In genomic region chr5:139294372-139295165, GRCh38 we compare ENCODE assay signal across 1 cellular context.
A peak's percentile ranks its signal among the peaks of the same experiment; 100 is the strongest.
TF ChIP-seq lines count a peak whose summit lies in the region.

No MANE protein-coding gene starts in this region.

TF ChIP-seq in K562, 482 proteins besides CTCF, POLR2A, EP300 and RAD21 (continued from another document and continues in another):
- TF ChIP-seq PRDM10 (IDR thresholded peaks at IDR 0.05; ENCODE audit: partially characterized antibody): no peak
- TF ChIP-seq NONO (IDR thresholded peaks at IDR 0.05; ENCODE audit: low read depth in 2 of 2, low read length in 1 of 2): no peak
- TF ChIP-seq SRSF9 (IDR thresholded peaks at IDR 0.05; ENCODE audit: borderline replicate concordance, low read depth, low read length): no peak
- no peak for TF ChIP-seq ARID3B (CRISPR knock-in tag; IDR thresholded peaks at IDR 0.05; ENCODE audit: borderline replicate concordance)
- TF ChIP-seq ZNF263 (CRISPR knock-in tag; IDR thresholded peaks at IDR 0.05; ENCODE audit: borderline replicate concordance): no peak
- TF ChIP-seq, protein P1, sequence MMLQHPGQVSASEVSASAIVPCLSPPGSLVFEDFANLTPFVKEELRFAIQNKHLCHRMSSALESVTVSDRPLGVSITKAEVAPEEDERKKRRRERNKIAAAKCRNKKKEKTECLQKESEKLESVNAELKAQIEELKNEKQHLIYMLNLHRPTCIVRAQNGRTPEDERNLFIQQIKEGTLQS (IDR thresholded peaks at IDR 0.05): no peak
- TF ChIP-seq, protein P1 (CRISPR knock-in tag; conservative IDR thresholded peaks at IDR 0.05): 0 out of 2 replicates have a peak, but pooled peaks have one; percentile 46
- TF ChIP-seq, protein P2, sequence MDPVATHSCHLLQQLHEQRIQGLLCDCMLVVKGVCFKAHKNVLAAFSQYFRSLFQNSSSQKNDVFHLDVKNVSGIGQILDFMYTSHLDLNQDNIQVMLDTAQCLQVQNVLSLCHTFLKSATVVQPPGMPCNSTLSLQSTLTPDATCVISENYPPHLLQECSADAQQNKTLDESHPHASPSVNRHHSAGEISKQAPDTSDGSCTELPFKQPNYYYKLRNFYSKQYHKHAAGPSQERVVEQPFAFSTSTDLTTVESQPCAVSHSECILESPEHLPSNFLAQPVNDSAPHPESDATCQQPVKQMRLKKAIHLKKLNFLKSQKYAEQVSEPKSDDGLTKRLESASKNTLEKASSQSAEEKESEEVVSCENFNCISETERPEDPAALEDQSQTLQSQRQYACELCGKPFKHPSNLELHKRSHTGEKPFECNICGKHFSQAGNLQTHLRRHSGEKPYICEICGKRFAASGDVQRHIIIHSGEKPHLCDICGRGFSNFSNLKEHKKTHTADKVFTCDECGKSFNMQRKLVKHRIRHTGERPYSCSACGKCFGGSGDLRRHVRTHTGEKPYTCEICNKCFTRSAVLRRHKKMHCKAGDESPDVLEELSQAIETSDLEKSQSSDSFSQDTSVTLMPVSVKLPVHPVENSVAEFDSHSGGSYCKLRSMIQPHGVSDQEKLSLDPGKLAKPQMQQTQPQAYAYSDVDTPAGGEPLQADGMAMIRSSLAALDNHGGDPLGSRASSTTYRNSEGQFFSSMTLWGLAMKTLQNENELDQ (CRISPR knock-in tag; IDR thresholded peaks at IDR 0.05; ENCODE audit: borderline replicate concordance): no peak
- TF ChIP-seq, protein P3, sequence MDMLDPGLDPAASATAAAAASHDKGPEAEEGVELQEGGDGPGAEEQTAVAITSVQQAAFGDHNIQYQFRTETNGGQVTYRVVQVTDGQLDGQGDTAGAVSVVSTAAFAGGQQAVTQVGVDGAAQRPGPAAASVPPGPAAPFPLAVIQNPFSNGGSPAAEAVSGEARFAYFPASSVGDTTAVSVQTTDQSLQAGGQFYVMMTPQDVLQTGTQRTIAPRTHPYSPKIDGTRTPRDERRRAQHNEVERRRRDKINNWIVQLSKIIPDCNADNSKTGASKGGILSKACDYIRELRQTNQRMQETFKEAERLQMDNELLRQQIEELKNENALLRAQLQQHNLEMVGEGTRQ (CRISPR knock-in tag; IDR thresholded peaks at IDR 0.05): no peak
- no peak for TF ChIP-seq ZFP30 (CRISPR knock-in tag; IDR thresholded peaks at IDR 0.05; ENCODE audit: borderline replicate concordance)
- TF ChIP-seq GATAD2B (IDR thresholded peaks at IDR 0.05; ENCODE audit: borderline replicate concordance): no peak
- TF ChIP-seq MAFF (IDR thresholded peaks at IDR 0.05; ENCODE audit: low read length): no peak
- TF ChIP-seq RFX1 (IDR thresholded peaks at IDR 0.05): no peak
- TF ChIP-seq THAP7 (CRISPR knock-in tag; IDR thresholded peaks at IDR 0.05): no peak
- TF ChIP-seq NFE2L1 (tag; IDR thresholded peaks at IDR 0.05; ENCODE audit: borderline replicate concordance, low read depth): no peak
- TF ChIP-seq TFAP4 (CRISPR knock-in tag; IDR thresholded peaks at IDR 0.05; ENCODE audit: borderline replicate concordance): no peak
- no peak for TF ChIP-seq ZNF311 (CRISPR knock-in tag; IDR thresholded peaks at IDR 0.05)
- TF ChIP-seq TAL1 (IDR thresholded peaks at IDR 0.05): no peak
- no peak for TF ChIP-seq RFX5 (IDR thresholded peaks at IDR 0.05; ENCODE audit: low read depth, low read length)
- TF ChIP-seq HINFP (tag; conservative IDR thresholded peaks at IDR 0.05; ENCODE audit: low read depth): no peak
- TF ChIP-seq, protein P4, sequence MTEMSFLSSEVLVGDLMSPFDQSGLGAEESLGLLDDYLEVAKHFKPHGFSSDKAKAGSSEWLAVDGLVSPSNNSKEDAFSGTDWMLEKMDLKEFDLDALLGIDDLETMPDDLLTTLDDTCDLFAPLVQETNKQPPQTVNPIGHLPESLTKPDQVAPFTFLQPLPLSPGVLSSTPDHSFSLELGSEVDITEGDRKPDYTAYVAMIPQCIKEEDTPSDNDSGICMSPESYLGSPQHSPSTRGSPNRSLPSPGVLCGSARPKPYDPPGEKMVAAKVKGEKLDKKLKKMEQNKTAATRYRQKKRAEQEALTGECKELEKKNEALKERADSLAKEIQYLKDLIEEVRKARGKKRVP (CRISPR knock-in tag; IDR thresholded peaks at IDR 0.05): no peak
- no peak for TF ChIP-seq FIP1L1 (IDR thresholded peaks at IDR 0.05; ENCODE audit: low read depth, low read length, poor library complexity, severe bottlenecking)
- peak in 1 of 2 experiments; percentile 37; a peak in 1 of 4 replicates for TF ChIP-seq TRIM24 (IDR thresholded peaks at IDR 0.05)
- TF ChIP-seq POLR3G (IDR thresholded peaks at IDR 0.05; ENCODE audit: extremely low read depth, insufficient read length, insufficient replicate concordance): no peak
- TF ChIP-seq RBM25 (IDR thresholded peaks at IDR 0.05; ENCODE audit: low read depth, low read length, severe bottlenecking): no peak
- TF ChIP-seq SREBF1 (IDR thresholded peaks at IDR 0.05; ENCODE audit: borderline replicate concordance, low read depth, low read length): no peak
- no peak for TF ChIP-seq ELK1 (CRISPR knock-in tag; IDR thresholded peaks at IDR 0.05)
- TF ChIP-seq ZBTB7A (IDR thresholded peaks at IDR 0.05; ENCODE audit: borderline replicate concordance, control insufficient read depth, low read depth, low read length): no peak
- TF ChIP-seq E4F1 (CRISPR knock-in tag; IDR thresholded peaks at IDR 0.05; ENCODE audit: borderline replicate concordance): no peak
- TF ChIP-seq, protein P5, sequence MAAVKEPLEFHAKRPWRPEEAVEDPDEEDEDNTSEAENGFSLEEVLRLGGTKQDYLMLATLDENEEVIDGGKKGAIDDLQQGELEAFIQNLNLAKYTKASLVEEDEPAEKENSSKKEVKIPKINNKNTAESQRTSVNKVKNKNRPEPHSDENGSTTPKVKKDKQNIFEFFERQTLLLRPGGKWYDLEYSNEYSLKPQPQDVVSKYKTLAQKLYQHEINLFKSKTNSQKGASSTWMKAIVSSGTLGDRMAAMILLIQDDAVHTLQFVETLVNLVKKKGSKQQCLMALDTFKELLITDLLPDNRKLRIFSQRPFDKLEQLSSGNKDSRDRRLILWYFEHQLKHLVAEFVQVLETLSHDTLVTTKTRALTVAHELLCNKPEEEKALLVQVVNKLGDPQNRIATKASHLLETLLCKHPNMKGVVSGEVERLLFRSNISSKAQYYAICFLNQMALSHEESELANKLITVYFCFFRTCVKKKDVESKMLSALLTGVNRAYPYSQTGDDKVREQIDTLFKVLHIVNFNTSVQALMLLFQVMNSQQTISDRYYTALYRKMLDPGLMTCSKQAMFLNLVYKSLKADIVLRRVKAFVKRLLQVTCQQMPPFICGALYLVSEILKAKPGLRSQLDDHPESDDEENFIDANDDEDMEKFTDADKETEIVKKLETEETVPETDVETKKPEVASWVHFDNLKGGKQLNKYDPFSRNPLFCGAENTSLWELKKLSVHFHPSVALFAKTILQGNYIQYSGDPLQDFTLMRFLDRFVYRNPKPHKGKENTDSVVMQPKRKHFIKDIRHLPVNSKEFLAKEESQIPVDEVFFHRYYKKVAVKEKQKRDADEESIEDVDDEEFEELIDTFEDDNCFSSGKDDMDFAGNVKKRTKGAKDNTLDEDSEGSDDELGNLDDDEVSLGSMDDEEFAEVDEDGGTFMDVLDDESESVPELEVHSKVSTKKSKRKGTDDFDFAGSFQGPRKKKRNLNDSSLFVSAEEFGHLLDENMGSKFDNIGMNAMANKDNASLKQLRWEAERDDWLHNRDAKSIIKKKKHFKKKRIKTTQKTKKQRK (IDR thresholded peaks at IDR 0.05; ENCODE audit: borderline replicate concordance, low read depth, low read length): no peak
- TF ChIP-seq PTTG1 (tag; IDR thresholded peaks at IDR 0.05; ENCODE audit: low read depth): no peak
- no peak for TF ChIP-seq DNMT1 (IDR thresholded peaks at IDR 0.05)
- no peak for TF ChIP-seq HNRNPL (IDR thresholded peaks at IDR 0.05; ENCODE audit: low read depth, low read length)
